26 cellular contexts compared by ENCODE assay signal in the genomic region with DNA sequence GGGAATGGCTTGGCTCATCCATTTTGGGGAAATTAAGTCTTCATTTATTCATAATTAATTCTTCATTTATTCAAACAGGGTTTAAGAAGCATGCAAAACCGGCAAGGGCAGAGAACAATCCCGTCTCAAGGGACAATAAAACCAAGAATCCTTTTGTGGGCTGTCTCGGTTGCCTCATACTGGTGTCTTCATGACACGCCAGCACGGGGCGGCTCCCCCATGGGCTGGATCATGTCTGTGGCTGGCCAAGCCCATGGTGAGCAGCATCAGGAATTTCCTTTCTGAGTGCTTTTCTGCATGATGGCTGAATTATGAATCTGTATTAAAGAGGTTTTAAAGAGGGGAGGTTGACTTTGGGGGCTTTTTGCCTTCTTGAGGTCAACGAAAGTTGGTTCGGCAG. TPM values are rescaled to one million over a fixed set of nuclear protein-coding genes. Genes with fewer than 3 reads are reported as not detected.
DNase-seq lines count a peak whose midpoint lies in the region; ATAC-seq and TF ChIP-seq lines count a peak whose summit lies in the region.
"Had no signal": no experiment of that assay in that cellular context is flagged by ENCODE, and none has a peak within 500 bp of the region (broad histone marks: within the 10 kb centered on the region; RNA-seq: fewer than 3 reads in every experiment).

No MANE protein-coding gene starts in this region.

- H3K36me3 ChIP-seq in PC-3 (ENCODE audit: low read depth, low read length) = no peaks in the 10 kb centered on the region
- H3K36me3 ChIP-seq: ascending aorta, lower lobe of right lung, tibial nerve had no signal

- H2AFZ ChIP-seq in PC-3 (ENCODE audit: low read length) = no peak overlapping the region
- H2AFZ ChIP-seq: parathyroid adenoma had no signal

- no peaks in the 10 kb centered on the region for H3K9me3 ChIP-seq in PC-3 (ENCODE audit: low read length)
- H3K9me3 ChIP-seq: ascending aorta, lower lobe of right lung, mucosa of descending colon, tibial nerve had no signal

- no TSS peak for BruUV-seq in PC-3 (replicated peaks; lab: Mats Ljungman, UMichigan)

- no peaks in the 10 kb centered on the region for H3F3A ChIP-seq in PC-3 (ENCODE audit: low read length, unreplicated experiment)

- TF ChIP-seq CTCF in CD14-positive monocyte (IDR thresholded peaks at IDR 0.05) (no peak), PC-3 (conservative IDR thresholded peaks at IDR 0.05; ENCODE audit: low read depth, low read length) (no peak)

- H3K4me2 ChIP-seq in PC-3 (ENCODE audit: low read length) = no peak overlapping the region

- H3K9ac ChIP-seq in PC-3 (ENCODE audit: low read length) = no peak overlapping the region
- H3K9ac ChIP-seq: parathyroid adenoma had no signal

- ATAC-seq in esophagus mucosa (peak; percentile 81), GM18867 (IDR thresholded peaks at IDR 0.05; ENCODE audit: unreplicated experiment) (no peak), PC-3 (no peak)
- ATAC-seq: activated T-cell treated with anti-CD3 and anti-CD28 coated beads, Interleukin-2, amount 50 U/mL, for 4 hours; mucosa of descending colon; right cardiac atrium; SK-N-SH treated with all-trans-retinoic acid at 6 μM for 48 hours; stimulated activated naive CD8-positive, alpha-beta T cell treated with anti-CD3 and anti-CD28 coated beads, Interleukin-15, Interleukin-2, amounts not matched to agents 100 U/mL and 50 U/mL, for 24 hours had no signal

- no peaks in the 10 kb centered on the region for H4K20me1 ChIP-seq in PC-3 (ENCODE audit: low read length)

- CTCF ChIA-PET in PC-3 (lab: Charles Lee) = no interaction called here

- peaks cover 72% of the 10 kb centered on the region for H3K4me1 Mint-ChIP-seq in CD14-positive monocyte
- H3K4me1 Mint-ChIP-seq: neural crest cell had no signal

- POLR2A ChIA-PET in PC-3 (lab: Charles Lee; ENCODE audit: unreplicated experiment) = no interaction called here

- H3K4me1 ChIP-seq in PC-3 (ENCODE audit: insufficient read depth, low read length) = peaks cover 13% of the 10 kb centered on the region; the same call in 1 of the 2 replicates
- H3K4me1 ChIP-seq: ascending aorta, lower lobe of right lung, parathyroid adenoma, tibial nerve had no signal

- DNase-seq in AG20443 (ENCODE audit: low spot score) = peak; percentile 45
- DNase-seq in CD14-positive monocyte (ENCODE audit: low spot score) = no peak
- DNase-seq in NOMO-1 treated with dmso at 0.1 percent for 144 hours (lab: John Stamatoyannopoulos, UW; ENCODE audit: unreplicated experiment) = peak; percentile 5
- DNase-seq in PC-3 = no peak
- DNase-seq in posterior vena cava (ENCODE audit: low spot score) = no peak
- DNase-seq: activated CD4-positive, CD25-positive, alpha-beta regulatory T cell; activated naive CD4-positive, alpha-beta T cell treated with Interleukin-2 at 50 U/mL for 16 hours; activated T-cell treated with anti-CD3 and anti-CD28 coated beads, Interleukin-2, amount 50 U/mL, for 4 hours; CD8-positive, alpha-beta memory T cell; dermis blood vessel endothelial cell; DMS153; lower lobe of right lung; mucosa of descending colon; NCI-H1105 treated with DMSO at 0.1 percent for 48 hours; NCI-H2029 treated with DMSO at 0.1 percent for 48 hours; NCI-H2227 treated with DMSO at 0.1 percent for 48 hours; right cardiac atrium; stimulated activated CD4-positive, alpha-beta T cell treated with anti-CD3 and anti-CD28 coated beads, Interleukin-4, amount 100 ng/mL, for 1 hour; stimulated activated naive CD8-positive, alpha-beta T cell treated with anti-CD3 and anti-CD28 coated beads, Interleukin-15, Interleukin-2, amounts not matched to agents 100 U/mL and 50 U/mL, for 24 hours had no signal

- H3K79me2 ChIP-seq in PC-3 (ENCODE audit: low read length) = no peaks in the 10 kb centered on the region
- H3K79me2 ChIP-seq: parathyroid adenoma had no signal

- no peak overlapping the region for H3K4me3 Mint-ChIP-seq in CD14-positive monocyte
- H3K4me3 Mint-ChIP-seq: activated T-cell treated with anti-CD3 and anti-CD28 coated beads, Interleukin-2, amount 50 U/mL, for 4 hours; neural crest cell had no signal

- peaks cover 0 to 3% (median 0%) of the 10 kb centered on the region in 3 donors for H3K27me3 Mint-ChIP-seq in CD14-positive monocyte (ENCODE audit: low read depth in 3 of 3)
- H3K27me3 Mint-ChIP-seq: CD8-positive, alpha-beta memory T cell had no signal

- no peaks in the 10 kb centered on the region for H3K27me3 ChIP-seq in PC-3 (ENCODE audit: low read length)
- H3K27me3 ChIP-seq: ascending aorta, tibial nerve had no signal

- H3K36me3 Mint-ChIP-seq in CD14-positive monocyte = peaks cover 0 to 6% of the 10 kb centered on the region in 2 donors
- H3K36me3 Mint-ChIP-seq: CD8-positive, alpha-beta memory T cell had no signal

- peaks cover 0 to 2% (median 0%) of the 10 kb centered on the region in 7 donors for H3K9me3 Mint-ChIP-seq in CD14-positive monocyte
- H3K9me3 Mint-ChIP-seq: activated T-cell treated with anti-CD3 and anti-CD28 coated beads, Interleukin-2, amount 50 U/mL, for 4 hours had no signal

- H3K27ac ChIP-seq in PC-3 (ENCODE audit: low read length) = no peak overlapping the region
- H3K27ac ChIP-seq: ascending aorta, lower lobe of right lung, parathyroid adenoma, tibial nerve had no signal

- H3K9me2 ChIP-seq in PC-3 (replicated peaks; ENCODE audit: low read length) = no peaks in the 10 kb centered on the region

- intact Hi-C loops in CD14-positive monocyte (cut with micrococcal nuclease) (no loop called here), PC-3 (cut with micrococcal nuclease) (no loop called here), posterior vena cava (cut with DNase I) (no loop called here)

- H3K4me3 ChIP-seq in PC-3 (ENCODE audit: low read length) = no peak overlapping the region
- H3K4me3 ChIP-seq: ascending aorta, lower lobe of right lung, mucosa of descending colon, tibial nerve had no signal

- H3K27ac Mint-ChIP-seq in CD14-positive monocyte = peak overlapping the region; percentile 76 to 97 (median 90)

RNA-seq across cellular contexts. Expression of gene DUSP22, which starts 38.3 kb away (rescaled TPM):
- polyA plus RNA-seq in CD14-positive monocyte = 100 to 1,000 TPM; 107 to 117 TPM
- 40.1 TPM for total RNA-seq in esophagus mucosa
- total RNA-seq in PC-3 (2014; rRNA removed) = 26.3 and 37.8 TPM in 2 replicates
- total RNA-seq in posterior vena cava = 10 to 100 TPM; 45.7 to 51.8 TPM

Comparison
In these comparisons a context has a peak if more than half of its experiments do, and no peak if none do; other contexts are left out.
1. DNase-seq: peak in AG20443 (single experiment) and NOMO-1 treated with dmso at 0.1 percent for 144 hours (single experiment); none in CD14-positive monocyte (single experiment), PC-3 (single experiment) and posterior vena cava (single experiment).